Comparison of ENCODE assay signal across 16 cellular contexts in genomic region chr13:109281823-109282239, GRCh38.
DNase-seq lines count a peak whose midpoint lies in the region; ATAC-seq and TF ChIP-seq lines count a peak whose summit lies in the region.
"Had no signal": no experiment of that assay in that cellular context is flagged by ENCODE, and none has a peak within 500 bp of the region (broad histone marks: within the 10 kb centered on the region; RNA-seq: fewer than 3 reads in every experiment).

No MANE protein-coding gene starts in this region.

- no peaks in the 10 kb centered on the region for H3K36me3 ChIP-seq in thyroid gland
- H3K36me3 ChIP-seq: BLaER1 treated with 17β-estradiol and CSF1 and Interleukin-3, amounts not matched to agents 10 nM and 100 nM had no signal

- intact Hi-C loops in Right ventricle myocardium superior (cut with DNase I) (no loop called here), thyroid gland (cut with DNase I) (no loop called here)

- no peak overlapping the region for H3K27ac Mint-ChIP-seq in stimulated activated effector memory CD8-positive, alpha-beta T cell treated with anti-CD3 and anti-CD28 coated beads, Interleukin-12 subunit alpha, Interleukin-12 subunit beta, amount 100 ng/mL, for 72 hours
- H3K27ac Mint-ChIP-seq: CD8-positive, alpha-beta memory T cell; HFFc6 had no signal

- WGBS in thyroid gland, 2 donors = 88 to 97% methylated on average over 11 to 12 of the region's 12 CpGs

- H3K27me3 ChIP-seq in thyroid gland = no peaks in the 10 kb centered on the region
- H3K27me3 ChIP-seq: BLaER1 treated with 17β-estradiol and CSF1 and Interleukin-3, amounts not matched to agents 10 nM and 100 nM had no signal

- H3K4me1 Mint-ChIP-seq in stimulated activated effector memory CD8-positive, alpha-beta T cell treated with anti-CD3 and anti-CD28 coated beads, Interleukin-12 subunit alpha, Interleukin-12 subunit beta, amount 100 ng/mL, for 72 hours = no peaks in the 10 kb centered on the region
- H3K4me1 Mint-ChIP-seq: CD8-positive, alpha-beta memory T cell had no signal

- no peak overlapping the region for H3K4me3 ChIP-seq in thyroid gland (replicated peaks in 1 of 3)
- H3K4me3 ChIP-seq: BLaER1 treated with 17β-estradiol and CSF1 and Interleukin-3, amounts not matched to agents 10 nM and 100 nM had no signal

- H3K4me1 ChIP-seq in thyroid gland = no peaks in the 10 kb centered on the region
- H3K4me1 ChIP-seq: BLaER1 treated with 17β-estradiol and CSF1 and Interleukin-3, amounts not matched to agents 10 nM and 100 nM had no signal

- TF ChIP-seq CTCF in thyroid gland (IDR thresholded peaks at IDR 0.05) = no peak

- H3K9me3 ChIP-seq in thyroid gland = no peaks in the 10 kb centered on the region
- H3K9me3 ChIP-seq: BLaER1 treated with 17β-estradiol and CSF1 and Interleukin-3, amounts not matched to agents 10 nM and 100 nM had no signal

- peak; percentile 93 for ATAC-seq in Right ventricle myocardium superior (ENCODE audit: poor library complexity)
- ATAC-seq in HG03457 (IDR thresholded peaks at IDR 0.05; ENCODE audit: unreplicated experiment) = no peak
- no peak for ATAC-seq in stimulated activated effector memory CD8-positive, alpha-beta T cell treated with anti-CD3 and anti-CD28 coated beads, Interleukin-12 subunit alpha, Interleukin-12 subunit beta, amount 100 ng/mL, for 72 hours

- H3K27ac ChIP-seq in thyroid gland = no peak overlapping the region
- H3K27ac ChIP-seq: 22Rv1; BLaER1 treated with 17β-estradiol and CSF1 and Interleukin-3, amounts not matched to agents 10 nM and 100 nM had no signal

- H3K36me3 Mint-ChIP-seq in stimulated activated effector memory CD8-positive, alpha-beta T cell treated with anti-CD3 and anti-CD28 coated beads, Interleukin-12 subunit alpha, Interleukin-12 subunit beta, amount 100 ng/mL, for 72 hours = no peaks in the 10 kb centered on the region
- H3K36me3 Mint-ChIP-seq: CD8-positive, alpha-beta memory T cell had no signal

- peaks cover 8% of the 10 kb centered on the region for H3K9me3 Mint-ChIP-seq in stimulated activated effector memory CD8-positive, alpha-beta T cell treated with anti-CD3 and anti-CD28 coated beads, Interleukin-12 subunit alpha, Interleukin-12 subunit beta, amount 100 ng/mL, for 72 hours
- H3K9me3 Mint-ChIP-seq: HFFc6 had no signal

- in situ Hi-C loops in ACHN (cut with HindIII; ENCODE audit: low pct_ligation_motif_present, low pct_unique_long_range_greater_than_20kb, low sequenced_read_pairs) = no loop called here

- DNase-seq in NCI-H345 (lab: John Stamatoyannopoulos, UW) = peak; percentile 5
- no peak for DNase-seq in NCI-H345 treated with DMSO at 0.1 percent for 48 hours (lab: John Stamatoyannopoulos, UW; ENCODE audit: unreplicated experiment)
- DNase-seq in Right ventricle myocardium superior = no peak
- DNase-seq in myocyte (ENCODE audit: low read depth) = peak; percentile 26
- DNase-seq in ACHN = no peak
- DNase-seq in thyroid gland = no peak
- DNase-seq in stimulated activated effector memory CD8-positive, alpha-beta T cell treated with anti-CD3 and anti-CD28 coated beads, Interleukin-12 subunit alpha, Interleukin-12 subunit beta, amount 100 ng/mL, for 72 hours (ENCODE audit: low spot score in 2 of 2) = no peak
- DNase-seq: CD8-positive, alpha-beta memory T cell; HFFc6; NCI-H1092; NCI-H2081 treated with DMSO at 0.1 percent for 48 hours; NCI-H526 treated with DMSO at 0.1 percent for 48 hours; NK-92 treated with Interleukin-12 subunit alpha and Interleukin-12 subunit beta, amount 100 ng/mL, for 24 hours had no signal

- no peak for TF ChIP-seq POLR2A in thyroid gland (IDR thresholded peaks at IDR 0.05)

- H3K4me3 Mint-ChIP-seq in stimulated activated effector memory CD8-positive, alpha-beta T cell treated with anti-CD3 and anti-CD28 coated beads, Interleukin-12 subunit alpha, Interleukin-12 subunit beta, amount 100 ng/mL, for 72 hours = no peak overlapping the region
- H3K4me3 Mint-ChIP-seq: CD8-positive, alpha-beta memory T cell; HFFc6 had no signal

Comparison
In these comparisons a context has a peak if more than half of its experiments do, and no peak if none do; other contexts are left out.
1. DNase-seq: peak in NCI-H345 (single experiment) and myocyte (single experiment); none in NCI-H345 treated with DMSO at 0.1 percent for 48 hours (single experiment), Right ventricle myocardium superior (single experiment), ACHN (single experiment), thyroid gland (0 of 2) and stimulated activated effector memory CD8-positive, alpha-beta T cell treated with anti-CD3 and anti-CD28 coated beads, Interleukin-12 subunit alpha, Interleukin-12 subunit beta, amount 100 ng/mL, for 72 hours (0 of 2).